Comparison of ENCODE assay signal across 10 cellular contexts in genomic region chr1:8004113-8004802, GRCh38. TPM values are rescaled to one million over a fixed set of nuclear protein-coding genes. Genes with fewer than 3 reads are reported as not detected.
A peak's percentile ranks its signal among the peaks of the same experiment; 100 is the strongest.
DNase-seq lines count a peak whose midpoint lies in the region; ATAC-seq and TF ChIP-seq lines count a peak whose summit lies in the region.
"Had no signal": no experiment of that assay in that cellular context is flagged by ENCODE, and none has a peak within 500 bp of the region (broad histone marks: within the 10 kb centered on the region; RNA-seq: fewer than 3 reads in every experiment).

No MANE protein-coding gene starts in this region.

- peak; percentile 16 for DNase-seq in DMS153 (lab: John Stamatoyannopoulos, UW)
- DNase-seq in heart left ventricle: peak in 1 of 5 donors; percentile 30
- DNase-seq in progenitor cell of endocrine pancreas (ENCODE audit: low spot score, unreplicated experiment): no peak
- DNase-seq in MM.1S: no peak
- DNase-seq in SK-N-DZ (ENCODE audit: low spot score): no peak
- no peak for DNase-seq in NCI-H187 treated with DMSO at 0.1 percent for 48 hours (lab: John Stamatoyannopoulos, UW)
- DNase-seq: stimulated activated naive CD4-positive, alpha-beta T cell treated with Interleukin-2 at 50 U/mL for 16 hours had no signal

- H3K4me2 ChIP-seq in MM.1S (ENCODE audit: low read depth, low read length): no peak overlapping the region

- H3K36me3 ChIP-seq in heart left ventricle: peaks cover 0 to 3% (median 0%) of the 10 kb centered on the region in 9 donors
- no peaks in the 10 kb centered on the region for H3K36me3 ChIP-seq in MM.1S (replicated peaks; ENCODE audit: insufficient read depth, low read length)

- peaks cover 39% of the 10 kb centered on the region for H3K4me1 Mint-ChIP-seq in progenitor cell of endocrine pancreas (ENCODE audit: low read depth)

- no peaks in the 10 kb centered on the region for H3K79me2 ChIP-seq in MM.1S (ENCODE audit: low read length)

- H3K4me1 ChIP-seq in heart left ventricle (peaks cover 5 to 27% (median 20%) of the 10 kb centered on the region in 12 donors), MM.1S (ENCODE audit: low read length) (no peaks in the 10 kb centered on the region)

- no peaks in the 10 kb centered on the region for H4K20me1 ChIP-seq in MM.1S (ENCODE audit: insufficient read depth, low read length)

- no peaks in the 10 kb centered on the region for H3K9me3 Mint-ChIP-seq in progenitor cell of endocrine pancreas (ENCODE audit: low read depth)
- H3K9me3 Mint-ChIP-seq: T-helper 1 cell treated with Interleukin-12 subunit alpha and Interleukin-12 subunit beta and Interleukin-4 antibody, amounts not matched to agents 30 μg/mL and 1 μg/mL, for 36 hours had no signal

- intact Hi-C loops in heart left ventricle (cut with DNase I): no loop called here

- H3K36me3 Mint-ChIP-seq in progenitor cell of endocrine pancreas (ENCODE audit: insufficient read depth): peaks cover 7% of the 10 kb centered on the region

- H3K27me3 ChIP-seq in heart left ventricle (no peaks in the 10 kb centered on the region), MM.1S (replicated peaks; ENCODE audit: insufficient read depth, low read length) (no peaks in the 10 kb centered on the region)

- TF ChIP-seq POLR2A in heart left ventricle (IDR thresholded peaks at IDR 0.05): no peak

- H3K4me3 ChIP-seq in heart left ventricle: peak overlapping the region in 4 of 12 donors; percentile 6 to 15 (median 8)
- no peak overlapping the region for H3K4me3 ChIP-seq in MM.1S (ENCODE audit: low read length)

- H3K9ac ChIP-seq in MM.1S (ENCODE audit: low read length): no peak overlapping the region

- H3K27ac Mint-ChIP-seq in progenitor cell of endocrine pancreas: peak overlapping the region; percentile 91
- H3K27ac Mint-ChIP-seq: T-helper 1 cell treated with Interleukin-12 subunit alpha and Interleukin-12 subunit beta and Interleukin-4 antibody, amounts not matched to agents 30 μg/mL and 1 μg/mL, for 36 hours had no signal

- TF ChIP-seq CTCF in VCaP (conservative IDR thresholded peaks at IDR 0.05) (no peak), heart left ventricle (IDR thresholded peaks at IDR 0.05) (no peak), progenitor cell of endocrine pancreas (IDR thresholded peaks at IDR 0.05; ENCODE audit: unreplicated experiment) (no peak), MM.1S (IDR thresholded peaks at IDR 0.05; ENCODE audit: low read length) (no peak)

- peak overlapping the region; percentile 70; the same call in 1 of the 2 replicates for H3K27ac ChIP-seq in VCaP
- H3K27ac ChIP-seq in heart left ventricle: peak overlapping the region; percentile 3 to 85 (median 62)
- H3K27ac ChIP-seq in MM.1S (ENCODE audit: low read length): no peak overlapping the region

- H3K9me3 ChIP-seq in heart left ventricle (no peaks in the 10 kb centered on the region), MM.1S (replicated peaks; ENCODE audit: insufficient read depth, low read length) (no peaks in the 10 kb centered on the region)

- no peak overlapping the region for H3K4me3 Mint-ChIP-seq in progenitor cell of endocrine pancreas (ENCODE audit: low read depth)
- H3K4me3 Mint-ChIP-seq: T-helper 1 cell treated with Interleukin-12 subunit alpha and Interleukin-12 subunit beta and Interleukin-4 antibody, amounts not matched to agents 30 μg/mL and 1 μg/mL, for 36 hours had no signal

- 62 to 72% (median 65%) methylated on average over 18 of the region's 18 CpGs for WGBS in heart left ventricle, 4 donors

- H3F3A ChIP-seq in MM.1S (ENCODE audit: insufficient read depth, low read length): no peaks in the 10 kb centered on the region

- ATAC-seq in heart left ventricle (peak in 3 of 4 donors; percentile 4 to 12 (median 6)), HG03139 (IDR thresholded peaks at IDR 0.05; ENCODE audit: unreplicated experiment) (no peak)

- H2AFZ ChIP-seq in MM.1S (ENCODE audit: low read length): no peak overlapping the region

- no peaks in the 10 kb centered on the region for H3K27me3 Mint-ChIP-seq in progenitor cell of endocrine pancreas

- no peaks in the 10 kb centered on the region for H3K9me2 ChIP-seq in MM.1S (replicated peaks; ENCODE audit: insufficient read depth, low read length)

RNA-seq across cellular contexts. Expression of gene ERRFI1, which starts 21.9 kb away (rescaled TPM):
- 10 to 100 TPM in 5 of 9 donors, 1 to 10 TPM in 4; 6.2 to 16.1 (median 12.0) TPM for total RNA-seq in heart left ventricle
- polyA plus RNA-seq in heart left ventricle: 10 to 100 TPM in 1 of 2 donors, 1 to 10 TPM in 1; 3.8 to 26.0 TPM
- total RNA-seq in progenitor cell of endocrine pancreas: 138 and 139 TPM in 2 replicates
- 6.2 and 6.5 TPM in 2 replicates for polyA plus RNA-seq in SK-N-DZ (2014; cell fraction: cytosol; rRNA removed)
- 4.8 and 7.1 TPM in 2 replicates for polyA plus RNA-seq in SK-N-DZ (2014; cell fraction: nucleus; rRNA removed)

RNA-seq across cellular contexts. Expression of gene PARK7, which starts 42.7 kb away (rescaled TPM):
- total RNA-seq in heart left ventricle: 100 to 1,000 TPM; 275 to 406 (median 345) TPM
- polyA plus RNA-seq in heart left ventricle: 100 to 1,000 TPM; 342 to 550 TPM
- total RNA-seq in progenitor cell of endocrine pancreas: 218 and 229 TPM in 2 replicates
- 234 and 246 TPM in 2 replicates for polyA plus RNA-seq in SK-N-DZ (2014; cell fraction: cytosol; rRNA removed)
- 137 and 147 TPM in 2 replicates for polyA plus RNA-seq in SK-N-DZ (2014; cell fraction: nucleus; rRNA removed)
